11 cellular contexts compared by ENCODE assay signal in the genomic region with DNA sequence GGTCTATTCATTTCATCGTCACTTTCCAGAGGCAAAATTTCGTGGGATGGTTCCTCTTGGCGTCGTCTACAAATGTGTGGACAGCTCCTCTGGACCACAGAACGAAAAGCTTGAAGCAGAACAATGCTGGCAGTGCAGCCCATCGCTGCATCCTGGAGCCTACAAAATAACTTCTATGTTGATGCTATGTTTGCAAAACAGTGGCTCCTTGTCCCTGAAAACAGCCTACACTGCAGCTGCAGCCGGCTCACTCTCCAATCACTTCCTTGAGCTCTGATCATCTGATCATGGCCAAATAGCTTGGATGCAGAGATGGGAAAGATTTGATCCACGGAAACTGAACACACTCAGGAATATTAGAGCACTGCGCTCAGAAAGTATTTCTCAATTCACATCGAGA.
DNase-seq lines count a peak whose midpoint lies in the region; ATAC-seq, FAIRE-seq and TF ChIP-seq lines count a peak whose summit lies in the region.
"Had no signal": no experiment of that assay in that cellular context is flagged by ENCODE, and none has a peak within 500 bp of the region (broad histone marks: within the 10 kb centered on the region; RNA-seq: fewer than 3 reads in every experiment).

No MANE protein-coding gene starts in this region.

- FAIRE-seq in astrocyte (lab: Jason Lieb, UNC) (no peak), kidney (lab: Jason Lieb, UNC) (no peak)
- FAIRE-seq: TTC549 had no signal

- TF ChIP-seq CTCF in astrocyte (IDR thresholded peaks at IDR 0.05; ENCODE audit: insufficient read depth, low read depth, low read length) (no peak), kidney (IDR thresholded peaks at IDR 0.05; ENCODE audit: borderline replicate concordance, extremely low read depth, insufficient read depth) (no peak), suprapubic skin (IDR thresholded peaks at IDR 0.05) (no peak)

- no peaks in the 10 kb centered on the region for H3K27me3 ChIP-seq in astrocyte (ENCODE audit: insufficient read depth, low read length)
- H3K27me3 ChIP-seq in suprapubic skin: no peaks in the 10 kb centered on the region

- peaks cover 39% of the 10 kb centered on the region for H3K36me3 Mint-ChIP-seq in T-helper 1 cell treated with Interleukin-12 subunit alpha and Interleukin-12 subunit beta and Interleukin-4 antibody, amounts not matched to agents 30 μg/mL and 1 μg/mL, for 36 hours (ENCODE audit: low read depth)
- peaks cover 2% of the 10 kb centered on the region for H3K36me3 Mint-ChIP-seq in astrocyte (ENCODE audit: low read depth, unreplicated experiment)

- no peaks in the 10 kb centered on the region for H3K27me3 Mint-ChIP-seq in T-helper 1 cell treated with Interleukin-12 subunit alpha and Interleukin-12 subunit beta and Interleukin-4 antibody, amounts not matched to agents 30 μg/mL and 1 μg/mL, for 36 hours (ENCODE audit: low read depth)
- no peaks in the 10 kb centered on the region for H3K27me3 Mint-ChIP-seq in astrocyte (ENCODE audit: low read depth, unreplicated experiment)

- H3K36me3 ChIP-seq in astrocyte (ENCODE audit: insufficient read depth, low read length) (no peaks in the 10 kb centered on the region), kidney (ENCODE audit: control insufficient read depth in 1 of 2, insufficient read depth in 2 of 2, low read length in 2 of 2) (no peaks in the 10 kb centered on the region), suprapubic skin (no peaks in the 10 kb centered on the region)

- DNase-seq in T-helper 1 cell: no peak
- DNase-seq in astrocyte (ENCODE audit: low read depth): peak; percentile 23
- no peak for DNase-seq in kidney
- DNase-seq in suprapubic skin (ENCODE audit: low spot score in 2 of 2): no peak
- no peak for DNase-seq in CD1c-positive myeloid dendritic cell (ENCODE audit: extremely low spot score)
- no peak for DNase-seq in islet precursor cell
- DNase-seq: ACHN, NCI-H1048 had no signal

- no peak for TF ChIP-seq POLR2A in suprapubic skin (IDR thresholded peaks at IDR 0.05)

- peak overlapping the region; percentile 74 for H3K4me3 Mint-ChIP-seq in T-helper 1 cell treated with Interleukin-12 subunit alpha and Interleukin-12 subunit beta and Interleukin-4 antibody, amounts not matched to agents 30 μg/mL and 1 μg/mL, for 36 hours
- H3K4me3 Mint-ChIP-seq in astrocyte (ENCODE audit: unreplicated experiment): no peak overlapping the region

- peaks cover under 1% of the 10 kb centered on the region for H4K20me1 ChIP-seq in astrocyte (ENCODE audit: insufficient read depth, low read length)

- H3K9me3 Mint-ChIP-seq in T-helper 1 cell treated with Interleukin-12 subunit alpha and Interleukin-12 subunit beta and Interleukin-4 antibody, amounts not matched to agents 30 μg/mL and 1 μg/mL, for 36 hours: no peaks in the 10 kb centered on the region
- no peaks in the 10 kb centered on the region for H3K9me3 Mint-ChIP-seq in astrocyte (ENCODE audit: unreplicated experiment)

- H3K27ac ChIP-seq in astrocyte (ENCODE audit: low read depth, low read length) (peak overlapping the region; percentile 52), kidney (ENCODE audit: low read depth in 2 of 2, low read length in 2 of 2) (peak overlapping the region in 1 of 2 donors; percentile 30), suprapubic skin (peak overlapping the region; percentile 35)

- H3K4me3 ChIP-seq in astrocyte (ENCODE audit: insufficient read depth, low read depth, low read length) (peak overlapping the region; percentile 15), kidney (ENCODE audit: low read length in 2 of 2) (peak overlapping the region; percentile 2 to 14), suprapubic skin (peak overlapping the region; percentile 32)

- peaks cover 73% of the 10 kb centered on the region for H3K4me1 Mint-ChIP-seq in T-helper 1 cell treated with Interleukin-12 subunit alpha and Interleukin-12 subunit beta and Interleukin-4 antibody, amounts not matched to agents 30 μg/mL and 1 μg/mL, for 36 hours (ENCODE audit: low read depth)
- H3K4me1 Mint-ChIP-seq in astrocyte (ENCODE audit: low read depth, unreplicated experiment): peaks cover 7% of the 10 kb centered on the region

- no peak for TF ChIP-seq EP300 in suprapubic skin (IDR thresholded peaks at IDR 0.05)

- no peak overlapping the region for H3K27ac Mint-ChIP-seq in T-helper 1 cell treated with Interleukin-12 subunit alpha and Interleukin-12 subunit beta and Interleukin-4 antibody, amounts not matched to agents 30 μg/mL and 1 μg/mL, for 36 hours
- no peak overlapping the region for H3K27ac Mint-ChIP-seq in astrocyte (ENCODE audit: unreplicated experiment)

- H3K9ac ChIP-seq in astrocyte (ENCODE audit: low read length) (peak overlapping the region; percentile 50), kidney (ENCODE audit: low read length in 2 of 2) (no peak overlapping the region)

- H2AFZ ChIP-seq in astrocyte (ENCODE audit: low read depth, low read length): no peak overlapping the region

- WGBS in suprapubic skin: 81% methylated on average over 10 of the region's 10 CpGs

- ATAC-seq in HG03159 (IDR thresholded peaks at IDR 0.05; ENCODE audit: unreplicated experiment): no peak

- H3K4me1 ChIP-seq in astrocyte (ENCODE audit: insufficient read depth, low read length): peaks cover 19% of the 10 kb centered on the region
- H3K4me1 ChIP-seq in kidney (ENCODE audit: control insufficient read depth in 1 of 2, insufficient read depth in 1 of 2, low read depth in 1 of 2, low read length in 2 of 2): no peaks in the 10 kb centered on the region
- H3K4me1 ChIP-seq in suprapubic skin: peaks cover 22% of the 10 kb centered on the region

- intact Hi-C loops in kidney (cut with DNase I): no loop called here

- peaks cover 3% of the 10 kb centered on the region for H3K79me2 ChIP-seq in astrocyte (ENCODE audit: insufficient read depth, low read length)

- peak overlapping the region; percentile 81 for H3K4me2 ChIP-seq in astrocyte (ENCODE audit: low read length)

- H3K9me3 ChIP-seq in astrocyte (ENCODE audit: insufficient read depth, low read depth, low read length): no peaks in the 10 kb centered on the region
- H3K9me3 ChIP-seq in kidney (ENCODE audit: control insufficient read depth in 1 of 2, low read length in 2 of 2): no peaks in the 10 kb centered on the region
- no peaks in the 10 kb centered on the region for H3K9me3 ChIP-seq in suprapubic skin
